ENCODE assay signal across 10 cellular contexts in the genomic region with DNA sequence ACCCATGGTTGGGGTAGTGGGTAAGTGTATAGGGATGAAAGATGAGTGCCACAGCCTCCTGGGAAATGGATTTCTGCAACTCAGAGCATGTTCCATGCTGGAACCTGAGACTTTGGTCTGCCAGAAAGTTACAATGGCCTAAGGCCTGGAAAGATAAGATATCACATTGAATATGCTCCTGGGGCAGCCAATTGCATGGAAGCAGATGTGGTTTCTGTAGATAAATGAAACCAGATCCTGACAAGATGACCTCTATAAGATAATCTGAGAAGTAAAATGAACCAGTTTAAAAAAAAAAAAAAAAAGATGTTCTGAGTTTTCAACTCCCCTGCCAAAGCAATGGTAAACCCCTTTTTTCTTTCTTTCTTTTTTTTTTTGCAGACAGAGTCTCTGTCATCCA.
"Had no signal": no experiment of that assay in that cellular context is flagged by ENCODE, and none has a peak within 500 bp of the region (broad histone marks: within the 10 kb centered on the region; RNA-seq: fewer than 3 reads in every experiment).

No MANE protein-coding gene starts in this region.

- DNase-seq: colonic mucosa; effector CD8-positive, alpha-beta T cell; foreskin melanocyte; left colon; left ventricle myocardium superior; naive thymus-derived CD4-positive, alpha-beta T cell; sigmoid colon; stimulated activated CD4-positive, alpha-beta T cell treated with anti-CD3 and anti-CD28 coated beads, Interleukin-12 subunit alpha, Interleukin-12 subunit beta, amount 100 ng/mL, for 4 hours; stimulated activated naive CD4-positive, alpha-beta T cell treated with Interleukin-2 at 50 U/mL for 16 hours; trophoblast cell had no signal

- H3K27ac Mint-ChIP-seq: naive thymus-derived CD4-positive, alpha-beta T cell had no signal

- H3K36me3 Mint-ChIP-seq: naive thymus-derived CD4-positive, alpha-beta T cell had no signal

- H3K4me3 Mint-ChIP-seq: naive thymus-derived CD4-positive, alpha-beta T cell had no signal

- ATAC-seq: left ventricle myocardium superior; naive thymus-derived CD4-positive, alpha-beta T cell had no signal
